ENCODE assay signal across 2 cellular contexts in the genomic region with DNA sequence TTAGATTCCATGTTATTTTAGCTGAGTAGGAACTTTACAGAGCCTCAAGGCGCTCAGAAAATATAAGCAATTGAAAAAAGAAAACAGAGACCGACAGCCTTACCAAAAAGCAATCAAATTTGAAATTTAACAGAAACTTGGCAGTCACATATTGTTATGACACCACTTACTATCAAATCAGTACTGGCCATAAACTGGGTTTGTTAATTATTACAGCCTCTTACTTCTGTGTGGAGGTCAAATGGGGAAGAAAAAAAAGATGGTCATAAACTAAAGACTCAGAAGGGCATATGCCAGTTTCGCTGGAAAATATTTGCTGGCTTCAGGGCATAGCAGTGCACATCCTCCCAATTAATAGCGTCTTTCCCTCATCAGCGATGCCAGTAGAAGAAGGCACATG.
TF ChIP-seq lines count a peak whose summit lies in the region.

No MANE protein-coding gene starts in this region.

TF ChIP-seq in liver, 16 proteins besides CTCF, POLR2A, EP300 and RAD21:
- TF ChIP-seq HNF4A (conservative IDR thresholded peaks at IDR 0.05) (peak; percentile 15 to 58), HNF4G (IDR thresholded peaks at IDR 0.05) (no peak), JUND (IDR thresholded peaks at IDR 0.05) (peak in 1 of 2 donors; percentile 40), SP1 (IDR thresholded peaks at IDR 0.05) (peak; percentile 18), RXRA (IDR thresholded peaks at IDR 0.05) (peak; percentile 28 to 65), NR2F2 (IDR thresholded peaks at IDR 0.05) (no peak), TAF1 (conservative IDR thresholded peaks at IDR 0.05) (no peak), YY1 (IDR thresholded peaks at IDR 0.05) (peak; percentile 77), EGR1 (IDR thresholded peaks at IDR 0.05; ENCODE audit: low read depth in 2 of 2) (no peak), FOXA1 (IDR thresholded peaks at IDR 0.05) (no peak)
- TF ChIP-seq, protein P1, sequence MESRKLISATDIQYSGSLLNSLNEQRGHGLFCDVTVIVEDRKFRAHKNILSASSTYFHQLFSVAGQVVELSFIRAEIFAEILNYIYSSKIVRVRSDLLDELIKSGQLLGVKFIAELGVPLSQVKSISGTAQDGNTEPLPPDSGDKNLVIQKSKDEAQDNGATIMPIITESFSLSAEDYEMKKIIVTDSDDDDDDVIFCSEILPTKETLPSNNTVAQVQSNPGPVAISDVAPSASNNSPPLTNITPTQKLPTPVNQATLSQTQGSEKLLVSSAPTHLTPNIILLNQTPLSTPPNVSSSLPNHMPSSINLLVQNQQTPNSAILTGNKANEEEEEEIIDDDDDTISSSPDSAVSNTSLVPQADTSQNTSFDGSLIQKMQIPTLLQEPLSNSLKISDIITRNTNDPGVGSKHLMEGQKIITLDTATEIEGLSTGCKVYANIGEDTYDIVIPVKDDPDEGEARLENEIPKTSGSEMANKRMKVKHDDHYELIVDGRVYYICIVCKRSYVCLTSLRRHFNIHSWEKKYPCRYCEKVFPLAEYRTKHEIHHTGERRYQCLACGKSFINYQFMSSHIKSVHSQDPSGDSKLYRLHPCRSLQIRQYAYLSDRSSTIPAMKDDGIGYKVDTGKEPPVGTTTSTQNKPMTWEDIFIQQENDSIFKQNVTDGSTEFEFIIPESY (IDR thresholded peaks at IDR 0.05), result no peak
- TF ChIP-seq, protein P2, sequence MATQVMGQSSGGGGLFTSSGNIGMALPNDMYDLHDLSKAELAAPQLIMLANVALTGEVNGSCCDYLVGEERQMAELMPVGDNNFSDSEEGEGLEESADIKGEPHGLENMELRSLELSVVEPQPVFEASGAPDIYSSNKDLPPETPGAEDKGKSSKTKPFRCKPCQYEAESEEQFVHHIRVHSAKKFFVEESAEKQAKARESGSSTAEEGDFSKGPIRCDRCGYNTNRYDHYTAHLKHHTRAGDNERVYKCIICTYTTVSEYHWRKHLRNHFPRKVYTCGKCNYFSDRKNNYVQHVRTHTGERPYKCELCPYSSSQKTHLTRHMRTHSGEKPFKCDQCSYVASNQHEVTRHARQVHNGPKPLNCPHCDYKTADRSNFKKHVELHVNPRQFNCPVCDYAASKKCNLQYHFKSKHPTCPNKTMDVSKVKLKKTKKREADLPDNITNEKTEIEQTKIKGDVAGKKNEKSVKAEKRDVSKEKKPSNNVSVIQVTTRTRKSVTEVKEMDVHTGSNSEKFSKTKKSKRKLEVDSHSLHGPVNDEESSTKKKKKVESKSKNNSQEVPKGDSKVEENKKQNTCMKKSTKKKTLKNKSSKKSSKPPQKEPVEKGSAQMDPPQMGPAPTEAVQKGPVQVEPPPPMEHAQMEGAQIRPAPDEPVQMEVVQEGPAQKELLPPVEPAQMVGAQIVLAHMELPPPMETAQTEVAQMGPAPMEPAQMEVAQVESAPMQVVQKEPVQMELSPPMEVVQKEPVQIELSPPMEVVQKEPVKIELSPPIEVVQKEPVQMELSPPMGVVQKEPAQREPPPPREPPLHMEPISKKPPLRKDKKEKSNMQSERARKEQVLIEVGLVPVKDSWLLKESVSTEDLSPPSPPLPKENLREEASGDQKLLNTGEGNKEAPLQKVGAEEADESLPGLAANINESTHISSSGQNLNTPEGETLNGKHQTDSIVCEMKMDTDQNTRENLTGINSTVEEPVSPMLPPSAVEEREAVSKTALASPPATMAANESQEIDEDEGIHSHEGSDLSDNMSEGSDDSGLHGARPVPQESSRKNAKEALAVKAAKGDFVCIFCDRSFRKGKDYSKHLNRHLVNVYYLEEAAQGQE (IDR thresholded peaks at IDR 0.05), result peak; percentile 22
- TF ChIP-seq, protein P3, sequence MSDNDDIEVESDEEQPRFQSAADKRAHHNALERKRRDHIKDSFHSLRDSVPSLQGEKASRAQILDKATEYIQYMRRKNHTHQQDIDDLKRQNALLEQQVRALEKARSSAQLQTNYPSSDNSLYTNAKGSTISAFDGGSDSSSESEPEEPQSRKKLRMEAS (IDR thresholded peaks at IDR 0.05), result no peak

TF ChIP-seq in HepG2, 621 proteins besides CTCF, POLR2A, EP300 and RAD21:
- TF ChIP-seq, protein P4, sequence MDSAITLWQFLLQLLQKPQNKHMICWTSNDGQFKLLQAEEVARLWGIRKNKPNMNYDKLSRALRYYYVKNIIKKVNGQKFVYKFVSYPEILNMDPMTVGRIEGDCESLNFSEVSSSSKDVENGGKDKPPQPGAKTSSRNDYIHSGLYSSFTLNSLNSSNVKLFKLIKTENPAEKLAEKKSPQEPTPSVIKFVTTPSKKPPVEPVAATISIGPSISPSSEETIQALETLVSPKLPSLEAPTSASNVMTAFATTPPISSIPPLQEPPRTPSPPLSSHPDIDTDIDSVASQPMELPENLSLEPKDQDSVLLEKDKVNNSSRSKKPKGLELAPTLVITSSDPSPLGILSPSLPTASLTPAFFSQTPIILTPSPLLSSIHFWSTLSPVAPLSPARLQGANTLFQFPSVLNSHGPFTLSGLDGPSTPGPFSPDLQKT (CRISPR knock-in tag; IDR thresholded peaks at IDR 0.05; ENCODE audit: borderline replicate concordance), result no peak
- TF ChIP-seq ZNF879 (CRISPR knock-in tag; IDR thresholded peaks at IDR 0.05) (no peak), NFYB (CRISPR knock-in tag; IDR thresholded peaks at IDR 0.05) (no peak), KDM5A (IDR thresholded peaks at IDR 0.05; ENCODE audit: borderline replicate concordance, low read length) (no peak), TOE1 (CRISPR knock-in tag; IDR thresholded peaks at IDR 0.05) (no peak), ZNF776 (CRISPR knock-in tag; IDR thresholded peaks at IDR 0.05) (no peak), ZBTB1 (CRISPR knock-in tag; IDR thresholded peaks at IDR 0.05; ENCODE audit: borderline replicate concordance) (no peak), ZNF34 (CRISPR knock-in tag; IDR thresholded peaks at IDR 0.05; ENCODE audit: borderline replicate concordance) (no peak), PAX8 (CRISPR knock-in tag; IDR thresholded peaks at IDR 0.05; ENCODE audit: borderline replicate concordance) (no peak), SMC3 (IDR thresholded peaks at IDR 0.05; ENCODE audit: low read length) (no peak), TARDBP (CRISPR knock-in tag; IDR thresholded peaks at IDR 0.05) (no peak)
- TF ChIP-seq, protein P5, sequence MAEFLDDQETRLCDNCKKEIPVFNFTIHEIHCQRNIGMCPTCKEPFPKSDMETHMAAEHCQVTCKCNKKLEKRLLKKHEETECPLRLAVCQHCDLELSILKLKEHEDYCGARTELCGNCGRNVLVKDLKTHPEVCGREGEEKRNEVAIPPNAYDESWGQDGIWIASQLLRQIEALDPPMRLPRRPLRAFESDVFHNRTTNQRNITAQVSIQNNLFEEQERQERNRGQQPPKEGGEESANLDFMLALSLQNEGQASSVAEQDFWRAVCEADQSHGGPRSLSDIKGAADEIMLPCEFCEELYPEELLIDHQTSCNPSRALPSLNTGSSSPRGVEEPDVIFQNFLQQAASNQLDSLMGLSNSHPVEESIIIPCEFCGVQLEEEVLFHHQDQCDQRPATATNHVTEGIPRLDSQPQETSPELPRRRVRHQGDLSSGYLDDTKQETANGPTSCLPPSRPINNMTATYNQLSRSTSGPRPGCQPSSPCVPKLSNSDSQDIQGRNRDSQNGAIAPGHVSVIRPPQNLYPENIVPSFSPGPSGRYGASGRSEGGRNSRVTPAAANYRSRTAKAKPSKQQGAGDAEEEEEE (CRISPR knock-in tag; IDR thresholded peaks at IDR 0.05; ENCODE audit: borderline replicate concordance), result no peak
- TF ChIP-seq, protein P6, sequence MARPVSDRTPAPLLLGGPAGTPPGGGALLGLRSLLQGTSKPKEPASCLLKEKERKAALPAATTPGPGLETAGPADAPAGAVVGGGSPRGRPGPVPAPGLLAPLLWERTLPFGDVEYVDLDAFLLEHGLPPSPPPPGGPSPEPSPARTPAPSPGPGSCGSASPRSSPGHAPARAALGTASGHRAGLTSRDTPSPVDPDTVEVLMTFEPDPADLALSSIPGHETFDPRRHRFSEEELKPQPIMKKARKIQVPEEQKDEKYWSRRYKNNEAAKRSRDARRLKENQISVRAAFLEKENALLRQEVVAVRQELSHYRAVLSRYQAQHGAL (CRISPR knock-in tag; IDR thresholded peaks at IDR 0.05; ENCODE audit: not compliant biosample characterization), result no peak
- TF ChIP-seq, protein P7, sequence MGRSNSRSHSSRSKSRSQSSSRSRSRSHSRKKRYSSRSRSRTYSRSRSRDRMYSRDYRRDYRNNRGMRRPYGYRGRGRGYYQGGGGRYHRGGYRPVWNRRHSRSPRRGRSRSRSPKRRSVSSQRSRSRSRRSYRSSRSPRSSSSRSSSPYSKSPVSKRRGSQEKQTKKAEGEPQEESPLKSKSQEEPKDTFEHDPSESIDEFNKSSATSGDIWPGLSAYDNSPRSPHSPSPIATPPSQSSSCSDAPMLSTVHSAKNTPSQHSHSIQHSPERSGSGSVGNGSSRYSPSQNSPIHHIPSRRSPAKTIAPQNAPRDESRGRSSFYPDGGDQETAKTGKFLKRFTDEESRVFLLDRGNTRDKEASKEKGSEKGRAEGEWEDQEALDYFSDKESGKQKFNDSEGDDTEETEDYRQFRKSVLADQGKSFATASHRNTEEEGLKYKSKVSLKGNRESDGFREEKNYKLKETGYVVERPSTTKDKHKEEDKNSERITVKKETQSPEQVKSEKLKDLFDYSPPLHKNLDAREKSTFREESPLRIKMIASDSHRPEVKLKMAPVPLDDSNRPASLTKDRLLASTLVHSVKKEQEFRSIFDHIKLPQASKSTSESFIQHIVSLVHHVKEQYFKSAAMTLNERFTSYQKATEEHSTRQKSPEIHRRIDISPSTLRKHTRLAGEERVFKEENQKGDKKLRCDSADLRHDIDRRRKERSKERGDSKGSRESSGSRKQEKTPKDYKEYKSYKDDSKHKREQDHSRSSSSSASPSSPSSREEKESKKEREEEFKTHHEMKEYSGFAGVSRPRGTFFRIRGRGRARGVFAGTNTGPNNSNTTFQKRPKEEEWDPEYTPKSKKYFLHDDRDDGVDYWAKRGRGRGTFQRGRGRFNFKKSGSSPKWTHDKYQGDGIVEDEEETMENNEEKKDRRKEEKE (IDR thresholded peaks at IDR 0.05), result no peak
